In genomic region chr3:38165722-38166387, GRCh38 we compare ENCODE assay signal across 8 cellular contexts.
DNase-seq lines count a peak whose midpoint lies in the region.

No MANE protein-coding gene starts in this region.

- DNase-seq in NCI-H1105 treated with DMSO at 0.1 percent for 48 hours (lab: John Stamatoyannopoulos, UW) (peak; percentile 44), NCI-H1105 (lab: John Stamatoyannopoulos, UW) (no peak), KBM-7 (peak; percentile 12), amniotic epithelial cell (ENCODE audit: low read depth) (peak; percentile 39), skeletal muscle cell (ENCODE audit: low read depth) (no peak), NCI-H510A treated with DMSO at 0.1 percent for 48 hours (lab: John Stamatoyannopoulos, UW) (no peak)
- DNase-seq in NK-92 treated with Interleukin-12 subunit alpha and Interleukin-12 subunit beta, amount 100 ng/mL, for 24 hours (lab: John Stamatoyannopoulos, UW), result no peak

- H3K4me3 ChIP-seq in iPS-18a (ENCODE audit: low read length) (peak overlapping the region; percentile 90), skeletal muscle cell (ENCODE audit: low read depth, low read length) (peak overlapping the region; percentile 92)

- H3K27me3 ChIP-seq in iPS-18a (ENCODE audit: control insufficient read depth, insufficient read depth, low read length), result no peaks in the 10 kb centered on the region

- no peaks in the 10 kb centered on the region for H3K9me3 ChIP-seq in iPS-18a (ENCODE audit: control insufficient read depth, low read depth, low read length)

- H3K4me1 ChIP-seq in iPS-18a (ENCODE audit: control insufficient read depth, low read depth, low read length), result no peaks in the 10 kb centered on the region

- H3K27ac ChIP-seq in iPS-18a (ENCODE audit: low read length), result no peak overlapping the region

- no peaks in the 10 kb centered on the region for H3K36me3 ChIP-seq in iPS-18a (ENCODE audit: control insufficient read depth, low read depth, low read length)

- in situ Hi-C loops in KBM-7 (cut with MboI; ENCODE audit: low pct_unique_long_range_greater_than_20kb, low sequenced_read_pairs), result no loop called here

- peak overlapping the region; percentile 88 for H3K9ac ChIP-seq in iPS-18a (ENCODE audit: low read length)

Comparison
In these comparisons a context has a peak if more than half of its experiments do, and no peak if none do; other contexts are left out.
1. DNase-seq: peak in NCI-H1105 treated with DMSO at 0.1 percent for 48 hours (single experiment), KBM-7 (single experiment) and amniotic epithelial cell (single experiment); none in NCI-H1105 (single experiment), skeletal muscle cell (single experiment), NCI-H510A treated with DMSO at 0.1 percent for 48 hours (single experiment) and NK-92 treated with Interleukin-12 subunit alpha and Interleukin-12 subunit beta, amount 100 ng/mL, for 24 hours (single experiment).